In the genomic region with DNA sequence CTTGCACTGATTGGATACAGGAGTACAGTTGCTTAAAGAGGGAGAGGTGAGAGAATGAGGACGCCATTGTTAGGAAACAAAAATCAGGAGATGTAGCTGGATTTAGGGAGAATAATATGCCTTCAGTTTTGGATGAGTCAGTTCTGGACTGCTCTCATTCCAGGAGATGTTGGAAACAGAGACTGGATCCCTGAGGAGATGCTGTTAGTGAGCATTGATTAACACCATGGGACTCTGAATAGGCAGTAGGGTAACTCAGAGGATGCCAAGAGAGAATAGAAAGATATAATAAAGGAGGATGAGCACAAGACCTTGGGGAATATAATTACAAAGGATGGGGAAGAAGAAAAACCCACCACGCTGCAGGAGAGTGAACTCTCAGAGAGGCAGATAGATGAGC, we compare ENCODE assay signal across 19 cellular contexts. TPM values are rescaled to one million over a fixed set of nuclear protein-coding genes. Genes with fewer than 3 reads are reported as not detected.
A peak's percentile ranks its signal among the peaks of the same experiment; 100 is the strongest.
DNase-seq lines count a peak whose midpoint lies in the region; ATAC-seq, FAIRE-seq and TF ChIP-seq lines count a peak whose summit lies in the region.
"Had no signal": no experiment of that assay in that cellular context is flagged by ENCODE, and none has a peak within 500 bp of the region (broad histone marks: within the 10 kb centered on the region; RNA-seq: fewer than 3 reads in every experiment).

No MANE protein-coding gene starts in this region.

- no peak for TF ChIP-seq EP300 in A549 (IDR thresholded peaks at IDR 0.05)

- H4K91ac ChIP-seq in mesenchymal stem cell (ENCODE audit: low read length): no peak overlapping the region

- H3K4me3 ChIP-seq in A549: no peak overlapping the region
- H3K4me3 ChIP-seq in Karpas-422 (ENCODE audit: low read length): no peak overlapping the region
- H3K4me3 ChIP-seq in esophagus (ENCODE audit: low read depth in 1 of 2, low read length in 2 of 2): no peak overlapping the region
- no peak overlapping the region for H3K4me3 ChIP-seq in mesenchymal stem cell (ENCODE audit: insufficient read depth in 1 of 2, low read depth in 1 of 2, low read length in 2 of 2)
- H3K4me3 ChIP-seq in coronary artery: no peak overlapping the region
- H3K4me3 ChIP-seq: gastroesophageal sphincter, upper lobe of left lung had no signal

- H2AFZ ChIP-seq in Karpas-422 (ENCODE audit: low read length) (no peak overlapping the region), mesenchymal stem cell (ENCODE audit: low read depth, low read length) (no peak overlapping the region)

- CTCF ChIA-PET in A549 (lab: Yijun Ruan, JAX): no interaction called here

- FAIRE-seq in A549 (lab: Jason Lieb, UNC): no peak

- H3K14ac ChIP-seq in mesenchymal stem cell (ENCODE audit: low read length in 2 of 2): no peak overlapping the region

- H3K23ac ChIP-seq in mesenchymal stem cell (ENCODE audit: low read length in 2 of 2): no peak overlapping the region

- no peak overlapping the region for H2BK15ac ChIP-seq in mesenchymal stem cell (ENCODE audit: low read depth, poor library complexity, severe bottlenecking)

- H3K27ac ChIP-seq in A549 (peak overlapping the region; percentile 45 to 70; a peak in 5 of 6 replicates), Karpas-422 (ENCODE audit: low read length) (no peak overlapping the region), esophagus (ENCODE audit: low read depth in 2 of 2, low read length in 1 of 2) (peak overlapping the region; percentile 71 to 74), mesenchymal stem cell (ENCODE audit: low read length, poor library complexity, severe bottlenecking) (peak overlapping the region; percentile 48), coronary artery (peak overlapping the region in 1 of 2 donors; percentile 22)
- H3K27ac ChIP-seq: gastroesophageal sphincter, VCaP had no signal

- H4K20me1 ChIP-seq in Karpas-422 (ENCODE audit: insufficient read depth, low read depth, low read length): no peaks in the 10 kb centered on the region

- H3K9me3 ChIP-seq in A549 (no peaks in the 10 kb centered on the region), Karpas-422 (ENCODE audit: low read length) (no peaks in the 10 kb centered on the region), esophagus (ENCODE audit: control insufficient read depth in 2 of 2, insufficient read depth in 1 of 2, low read depth in 1 of 2, low read length in 1 of 2) (no peaks in the 10 kb centered on the region), mesenchymal stem cell (ENCODE audit: control insufficient read depth, low read length) (no peaks in the 10 kb centered on the region)
- H3K9me3 ChIP-seq: gastroesophageal sphincter, upper lobe of left lung had no signal

- no peak overlapping the region for H3K4ac ChIP-seq in mesenchymal stem cell (ENCODE audit: low read depth in 1 of 2, low read length in 2 of 2)

- H3K18ac ChIP-seq in mesenchymal stem cell (ENCODE audit: low read depth in 1 of 2, low read length in 2 of 2): no peak overlapping the region

- no peak overlapping the region for H3K9ac ChIP-seq in Karpas-422 (ENCODE audit: low read length)
- peak overlapping the region; percentile 87 for H3K9ac ChIP-seq in mesenchymal stem cell (ENCODE audit: low read length)

- H3K4me1 ChIP-seq in A549: peaks cover 28% of the 10 kb centered on the region
- H3K4me1 ChIP-seq in Karpas-422 (ENCODE audit: low read length): no peaks in the 10 kb centered on the region
- peaks cover under 1 to 9% of the 10 kb centered on the region in 2 donors for H3K4me1 ChIP-seq in esophagus (ENCODE audit: control insufficient read depth in 2 of 2, insufficient read depth in 2 of 2, low read length in 1 of 2)
- H3K4me1 ChIP-seq in mesenchymal stem cell (ENCODE audit: control insufficient read depth, insufficient read depth, low read depth, low read length): peaks cover 14% of the 10 kb centered on the region
- H3K4me1 ChIP-seq: gastroesophageal sphincter had no signal

- peak overlapping the region; percentile 69 for H2AK5ac ChIP-seq in mesenchymal stem cell (ENCODE audit: low read length, severe bottlenecking)

- ATAC-seq in A549: no peak; a peak in 1 of 6 replicates
- no peak for ATAC-seq in HG03457 (IDR thresholded peaks at IDR 0.05; ENCODE audit: unreplicated experiment)
- ATAC-seq: activated CD8-positive, alpha-beta T cell treated with anti-CD3 and anti-CD28 coated beads, Interleukin-2, amount 10 ng/mL, durations not matched to agents 7 days and 5 days; effector memory CD8-positive, alpha-beta T cell; gastroesophageal sphincter; left ventricle myocardium superior; stimulated activated memory B cell treated with anti-CD40 and anti-IgM and Interleukin-4, amounts not matched to agents 10 μg/mL and 1 μg/mL and 100 μg/mL, for 72 hours had no signal

- TF ChIP-seq RAD21 in A549 (conservative IDR thresholded peaks at IDR 0.05 in 1 of 2, IDR thresholded peaks at IDR 0.05 in 1 of 2): no peak

- H3K4me2 ChIP-seq in A549: peak overlapping the region; percentile 34; the same call in 1 of the 3 replicates
- H3K4me2 ChIP-seq in Karpas-422 (ENCODE audit: low read depth, low read length, poor library complexity, severe bottlenecking): no peak overlapping the region
- H3K4me2 ChIP-seq in mesenchymal stem cell (ENCODE audit: low read length, poor library complexity, severe bottlenecking): no peak overlapping the region

- H3K9me2 ChIP-seq in Karpas-422 (replicated peaks; ENCODE audit: insufficient read depth, low read length): no peaks in the 10 kb centered on the region

- H3K36me3 ChIP-seq in Karpas-422 (ENCODE audit: insufficient read depth, low read length) (no peaks in the 10 kb centered on the region), esophagus (ENCODE audit: control insufficient read depth in 2 of 2, insufficient read depth in 2 of 2, low read length in 1 of 2) (no peaks in the 10 kb centered on the region), mesenchymal stem cell (ENCODE audit: control insufficient read depth in 1 of 2, insufficient read depth in 2 of 2, low read depth in 1 of 2, low read length in 2 of 2) (peaks cover 0 to 2% of the 10 kb centered on the region in 2 experiments)
- H3K36me3 ChIP-seq: gastroesophageal sphincter, upper lobe of left lung had no signal

- TF ChIP-seq POLR2A in A549 (IDR thresholded peaks at IDR 0.05; ENCODE audit: low read length): no peak

- WGBS in A549 (ENCODE audit: missing lambda C conversion rate): 62% methylated on average over 2 of the region's 2 CpGs
- 76 to 77% methylated on average over 2 of the region's 2 CpGs for WGBS in esophagus, 2 donors
- 88% methylated on average over 2 of the region's 2 CpGs for WGBS in mesenchymal stem cell

- H3K27me3 ChIP-seq in Karpas-422 (ENCODE audit: low read length): no peaks in the 10 kb centered on the region
- H3K27me3 ChIP-seq in esophagus (ENCODE audit: control insufficient read depth in 1 of 2, insufficient read depth in 2 of 2, low read length in 2 of 2): no peaks in the 10 kb centered on the region
- no peaks in the 10 kb centered on the region for H3K27me3 ChIP-seq in mesenchymal stem cell (ENCODE audit: control insufficient read depth in 1 of 2, insufficient read depth in 1 of 2, low read length in 2 of 2)
- H3K27me3 ChIP-seq: upper lobe of left lung had no signal

- H2BK120ac ChIP-seq in mesenchymal stem cell (ENCODE audit: low read depth, low read length): no peak overlapping the region

- H3K79me1 ChIP-seq in mesenchymal stem cell (replicated peaks; ENCODE audit: low read length, poor library complexity, severe bottlenecking): no peaks in the 10 kb centered on the region

- H4K8ac ChIP-seq in mesenchymal stem cell (ENCODE audit: low read length): no peak overlapping the region

- peak overlapping the region in 1 of 2 experiments; percentile 25 for H2BK12ac ChIP-seq in mesenchymal stem cell (ENCODE audit: low read length in 2 of 2)

- H3K79me2 ChIP-seq in Karpas-422 (ENCODE audit: low read length): no peaks in the 10 kb centered on the region

- DNase-seq in A549 (ENCODE audit: low read depth in 1 of 2, low spot score in 1 of 2) (no peak), Karpas-422 (peak; percentile 27), mesenchymal stem cell (no peak), coronary artery (ENCODE audit: low spot score) (no peak), D341Med (ENCODE audit: low spot score) (no peak), SHP77 treated with DMSO at 0.1 percent for 48 hours (lab: John Stamatoyannopoulos, UW) (no peak)
- DNase-seq: activated CD8-positive, alpha-beta T cell treated with anti-CD3 and anti-CD28 coated beads, Interleukin-2, amount 10 ng/mL, durations not matched to agents 7 days and 5 days; caudate nucleus; effector memory CD8-positive, alpha-beta T cell; left ventricle myocardium superior; NCI-H187 treated with DMSO at 0.1 percent for 48 hours; posterior cingulate gyrus; upper lobe of left lung had no signal

- no peak for TF ChIP-seq CTCF in A549 (IDR thresholded peaks at IDR 0.05)
- no peak for TF ChIP-seq CTCF in coronary artery (IDR thresholded peaks at IDR 0.05)

- POLR2A ChIA-PET in A549 (lab: Yijun Ruan, JAX): no interaction called here

- H2BK5ac ChIP-seq in mesenchymal stem cell (ENCODE audit: low read depth, low read length, poor library complexity, severe bottlenecking): no peak overlapping the region

TF ChIP-seq in A549, 52 proteins besides CTCF, POLR2A, EP300 and RAD21 (continues in another document):
- no peak for TF ChIP-seq CEBPB (IDR thresholded peaks at IDR 0.05)
- TF ChIP-seq ZNF302 (CRISPR knock-in tag; IDR thresholded peaks at IDR 0.05): no peak
- TF ChIP-seq ZSCAN20 (CRISPR knock-in tag; IDR thresholded peaks at IDR 0.05): no peak
- TF ChIP-seq EHF (CRISPR knock-in tag; IDR thresholded peaks at IDR 0.05): no peak
- TF ChIP-seq, protein P1, sequence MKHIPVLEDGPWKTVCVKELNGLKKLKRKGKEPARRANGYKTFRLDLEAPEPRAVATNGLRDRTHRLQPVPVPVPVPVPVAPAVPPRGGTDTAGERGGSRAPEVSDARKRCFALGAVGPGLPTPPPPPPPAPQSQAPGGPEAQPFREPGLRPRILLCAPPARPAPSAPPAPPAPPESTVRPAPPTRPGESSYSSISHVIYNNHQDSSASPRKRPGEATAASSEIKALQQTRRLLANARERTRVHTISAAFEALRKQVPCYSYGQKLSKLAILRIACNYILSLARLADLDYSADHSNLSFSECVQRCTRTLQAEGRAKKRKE (CRISPR knock-in tag; IDR thresholded peaks at IDR 0.05; ENCODE audit: low read depth): no peak
- no peak for TF ChIP-seq JUNB (IDR thresholded peaks at IDR 0.05)
- no peak for TF ChIP-seq HOXA7 (CRISPR knock-in tag; IDR thresholded peaks at IDR 0.05)
- TF ChIP-seq GATA3 (IDR thresholded peaks at IDR 0.05; ENCODE audit: borderline replicate concordance): no peak
- no peak for TF ChIP-seq RCOR1 (IDR thresholded peaks at IDR 0.05; ENCODE audit: low read depth, low read length)

RNA-seq across cellular contexts. Expression of a gene that starts 10.3 kb away (rescaled TPM):
- polyA plus RNA-seq in A549 (2011; rRNA removed) (0.19 and 0.30 TPM in 2 replicates), A549 (2017; fragmentation: RNase III; extraction: RNeasy Plus Mini Kit Qiagen cat#74134 plus additional on column Dnase treatment) (0.05 to 0.30 TPM in 2 of 3 replicates, not detected in the other), esophagus (1 to 10 TPM; 4.2 to 5.6 TPM)
- polyA plus RNA-seq in A549 (2012; cell fraction: cytosol; rRNA removed): 0.01 and 0.08 TPM in 2 replicates
- polyA plus RNA-seq in A549 (2012; cell fraction: nucleus; rRNA removed): 0.05 TPM in 1 of 2 replicates, not detected in the other
- polyA minus RNA-seq in A549 (2011; rRNA and poly(A)+ RNA removed): 0.29 and 0.54 TPM in 2 replicates
- not detected in 2 replicates for total RNA-seq in Karpas-422 (2014; rRNA removed; shearing (Covaris generic); ENCODE audit: low replicate concordance)
- 0.99 TPM for polyA plus RNA-seq in mesenchymal stem cell (2013, experiment 1 of 2)
- 1.00 TPM for polyA plus RNA-seq in mesenchymal stem cell (2013, experiment 2 of 2)
- total RNA-seq: activated CD8-positive, alpha-beta T cell treated with anti-CD3 and anti-CD28 coated beads, Interleukin-2, amount 10 ng/mL, durations not matched to agents 7 days and 5 days; NCI-H460 had no signal
